In the genomic region with DNA sequence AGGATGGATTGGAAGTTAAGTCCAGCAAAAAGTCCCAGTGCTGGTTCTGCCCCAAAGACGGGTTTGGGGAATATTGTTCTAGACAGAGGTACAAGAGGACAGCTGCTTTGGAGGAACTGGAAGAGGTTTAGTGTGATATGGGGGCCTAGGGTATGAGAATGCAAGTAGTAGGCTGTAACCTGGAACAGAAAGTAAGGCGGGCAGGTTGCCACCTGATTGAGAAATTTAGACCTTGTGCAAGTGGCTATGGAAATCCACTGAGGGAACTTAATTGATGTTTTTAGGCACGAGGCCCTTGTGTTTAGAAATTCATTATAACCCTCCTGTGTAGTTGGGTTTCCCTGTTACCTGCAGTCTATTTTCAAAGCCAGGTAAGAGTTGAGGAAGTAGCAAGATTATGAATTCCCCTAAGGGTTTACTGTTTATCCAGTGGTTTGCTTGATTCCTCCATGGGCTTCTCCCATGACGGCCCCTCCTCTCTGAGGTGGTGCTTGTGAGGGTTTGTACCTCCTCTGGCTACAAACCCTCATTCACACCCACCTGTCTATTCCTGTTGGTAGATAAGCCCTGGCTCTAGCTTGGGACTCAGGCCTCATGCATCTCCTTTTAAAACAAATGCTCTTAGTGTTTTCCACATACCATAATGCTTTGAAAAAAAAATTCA, we compare ENCODE assay signal across 1 cellular context.
TF ChIP-seq lines count a peak whose summit lies in the region.

No MANE protein-coding gene starts in this region.

TF ChIP-seq in A549, 52 proteins besides CTCF, POLR2A, EP300 and RAD21 (continued from another document):
- TF ChIP-seq, protein P1, sequence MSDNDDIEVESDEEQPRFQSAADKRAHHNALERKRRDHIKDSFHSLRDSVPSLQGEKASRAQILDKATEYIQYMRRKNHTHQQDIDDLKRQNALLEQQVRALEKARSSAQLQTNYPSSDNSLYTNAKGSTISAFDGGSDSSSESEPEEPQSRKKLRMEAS (IDR thresholded peaks at IDR 0.05), result no peak
- TF ChIP-seq MAFK (IDR thresholded peaks at IDR 0.05; ENCODE audit: partially characterized antibody) (no peak), RFX5 (IDR thresholded peaks at IDR 0.05) (no peak)
TF ChIP-seq in A549: peak in this region for 2.
